ENCODE assay signal across 1 cellular context in genomic region chr16:23369416-23369815, GRCh38.
TF ChIP-seq lines count a peak whose summit lies in the region.

No MANE protein-coding gene starts in this region.

TF ChIP-seq in H1, 55 proteins besides CTCF, POLR2A, EP300 and RAD21 (continued from another document):
- TF ChIP-seq CHD7 (IDR thresholded peaks at IDR 0.05; ENCODE audit: insufficient replicate concordance, low read length) = no peak
- TF ChIP-seq SAP30 (IDR thresholded peaks at IDR 0.05; ENCODE audit: insufficient read depth, insufficient replicate concordance, low read length) = no peak
- no peak for TF ChIP-seq KDM1A (IDR thresholded peaks at IDR 0.05; ENCODE audit: borderline replicate concordance, low read length)
- no peak for TF ChIP-seq EGR1 (IDR thresholded peaks at IDR 0.05; ENCODE audit: borderline replicate concordance, low read depth, low read length)
- TF ChIP-seq SP2 (IDR thresholded peaks at IDR 0.05; ENCODE audit: low read length) = no peak
- no peak for TF ChIP-seq ATF3 (IDR thresholded peaks at IDR 0.05; ENCODE audit: insufficient read depth, low read depth, low read length)
- no peak for TF ChIP-seq SIX5 (IDR thresholded peaks at IDR 0.05; ENCODE audit: low read depth, low read length)
- no peak for TF ChIP-seq SP4 (IDR thresholded peaks at IDR 0.05; ENCODE audit: low read length)
- no peak for TF ChIP-seq SRF (IDR thresholded peaks at IDR 0.05; ENCODE audit: low read depth, low read length)
- no peak for TF ChIP-seq KDM5A (IDR thresholded peaks at IDR 0.05; ENCODE audit: low read length)
- TF ChIP-seq E2F6 (IDR thresholded peaks at IDR 0.05) = no peak
- TF ChIP-seq SP1 (IDR thresholded peaks at IDR 0.05; ENCODE audit: low read depth, low read length) = no peak
- TF ChIP-seq ASH2L (IDR thresholded peaks at IDR 0.05; ENCODE audit: low read length) = no peak
